13 cellular contexts compared by ENCODE assay signal in genomic region chr12:130367003-130367402, GRCh38. TPM values are rescaled to one million over a fixed set of nuclear protein-coding genes. Genes with fewer than 3 reads are reported as not detected.
"Had no signal": no experiment of that assay in that cellular context is flagged by ENCODE, and none has a peak within 500 bp of the region (broad histone marks: within the 10 kb centered on the region; RNA-seq: fewer than 3 reads in every experiment).

No MANE protein-coding gene starts in this region.

- H3K9ac ChIP-seq: GM23248 had no signal

- H3K27ac ChIP-seq: GM23248, HL-60 had no signal

- H3K9me3 ChIP-seq: HAP-1 had no signal

- H2AFZ ChIP-seq: GM23248 had no signal

- H3K4me3 ChIP-seq: GM23248, HAP-1, K562 had no signal

- DNase-seq: GM23248, GOT3, H7, HFFc6, Kasumi-1, KG1 had no signal

- ATAC-seq: HCT116, HepG2, K562 had no signal

- H3K36me3 ChIP-seq: HAP-1 had no signal

RNA-seq across cellular contexts. Expression of gene PIWIL1, which starts 29.3 kb away (rescaled TPM):
- total RNA-seq: GM23248, H7, HepG2, HFFc6, HT1080, K562 had no signal
- polyA plus RNA-seq: GM23248, HepG2, IgD-negative memory B cell, K562 had no signal
